In the genomic region with DNA sequence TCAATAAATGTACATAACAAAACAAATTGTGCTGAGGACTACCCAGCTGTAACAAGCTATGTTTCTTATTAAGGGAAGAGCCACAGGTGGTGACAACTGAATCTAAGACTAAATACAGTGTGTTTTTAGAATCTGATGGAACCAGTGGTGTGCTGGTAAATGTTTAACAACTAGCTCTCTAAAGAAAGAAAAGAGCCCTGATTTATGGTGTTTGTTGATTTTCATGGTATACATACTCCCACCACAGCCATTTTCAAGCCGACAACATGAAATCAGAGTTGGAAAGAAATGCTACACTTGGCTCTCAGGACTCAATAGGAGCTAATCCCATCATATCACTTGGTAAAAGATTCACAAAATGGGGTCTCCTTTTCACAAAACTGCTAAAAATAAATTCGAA, we compare ENCODE assay signal across 18 cellular contexts.
DNase-seq lines count a peak whose midpoint lies in the region; ATAC-seq, FAIRE-seq and TF ChIP-seq lines count a peak whose summit lies in the region.
"Had no signal": no experiment of that assay in that cellular context is flagged by ENCODE, and none has a peak within 500 bp of the region (broad histone marks: within the 10 kb centered on the region; RNA-seq: fewer than 3 reads in every experiment).

No MANE protein-coding gene starts in this region.

- no peak for TF ChIP-seq RAD21 in A549 (conservative IDR thresholded peaks at IDR 0.05 in 1 of 2, IDR thresholded peaks at IDR 0.05 in 1 of 2)

- DNase-seq in A549 (ENCODE audit: low read depth in 1 of 2, low spot score in 1 of 2) (no peak), NCI-H69 (lab: John Stamatoyannopoulos, UW) (peak; percentile 32), osteocyte (ENCODE audit: extremely low spot score, unreplicated experiment) (no peak), RPMI8226 (no peak), GM13976 (ENCODE audit: low spot score) (no peak)
- DNase-seq: 8988T; Calu3; CD8-positive, alpha-beta T cell; H7; IMR-90 had no signal

- H3K4me1 ChIP-seq in A549 = peaks cover 64% of the 10 kb centered on the region

- no peaks in the 10 kb centered on the region for H3K27me3 Mint-ChIP-seq in nephron (ENCODE audit: low read depth)
- no peaks in the 10 kb centered on the region for H3K27me3 Mint-ChIP-seq in osteocyte (ENCODE audit: unreplicated experiment)

- TF ChIP-seq CTCF in A549 (IDR thresholded peaks at IDR 0.05) (no peak), nephron (IDR thresholded peaks at IDR 0.05; ENCODE audit: unreplicated experiment in 3 of 3) (no peak), osteocyte (IDR thresholded peaks at IDR 0.05) (no peak), GM13976 (IDR thresholded peaks at IDR 0.05; ENCODE audit: borderline replicate concordance, control extremely low read depth, extremely low read depth, insufficient read depth, missing control alignments) (no peak)

- no peak overlapping the region for H3K4me3 ChIP-seq in A549
- H3K4me3 ChIP-seq: BLaER1 treated with 17β-estradiol and CSF1 and Interleukin-3, amounts not matched to agents 10 nM and 100 nM; GM23338; K562 had no signal

- no peak for FAIRE-seq in A549 (lab: Jason Lieb, UNC)
- FAIRE-seq: GM12892, K562 had no signal

- H3K9me3 Mint-ChIP-seq in nephron = peaks cover 8% of the 10 kb centered on the region
- peaks cover 8% of the 10 kb centered on the region for H3K9me3 Mint-ChIP-seq in osteocyte (ENCODE audit: unreplicated experiment)
- H3K9me3 Mint-ChIP-seq: CD8-positive, alpha-beta T cell; GM23338 had no signal

- H3K4me1 Mint-ChIP-seq in nephron (peaks cover 27% of the 10 kb centered on the region), osteocyte (ENCODE audit: unreplicated experiment) (peaks cover 39% of the 10 kb centered on the region)
- H3K4me1 Mint-ChIP-seq: B cell had no signal

- WGBS in A549 (ENCODE audit: missing lambda C conversion rate) = 17% methylated on average over 2 of the region's 2 CpGs

- in situ Hi-C loops in GM13976 (cut with MboI; ENCODE audit: low sequenced_read_pairs, unreplicated experiment) = no loop called here

- H3K36me3 Mint-ChIP-seq in nephron (ENCODE audit: low read depth) (no peaks in the 10 kb centered on the region), osteocyte (ENCODE audit: unreplicated experiment) (no peaks in the 10 kb centered on the region)
- H3K36me3 Mint-ChIP-seq: CD8-positive, alpha-beta T cell had no signal

- H3K4me2 ChIP-seq in A549 = peak overlapping the region; percentile 48
- H3K4me2 ChIP-seq: GM23338 had no signal

- no peaks in the 10 kb centered on the region for H3K9me3 ChIP-seq in A549

- H3K27ac ChIP-seq in A549 = peak overlapping the region in 1 of 2 experiments; percentile 49; a peak in 2 of 6 replicates
- H3K27ac ChIP-seq: BLaER1 treated with 17β-estradiol and CSF1 and Interleukin-3, amounts not matched to agents 10 nM and 100 nM; HL-60 had no signal

- no peak for TF ChIP-seq EP300 in A549 (IDR thresholded peaks at IDR 0.05)

- no peak for TF ChIP-seq POLR2A in A549 (IDR thresholded peaks at IDR 0.05; ENCODE audit: low read length)

- POLR2A ChIA-PET in A549 (lab: Yijun Ruan, JAX) = no interaction called here

- CTCF ChIA-PET in A549 (lab: Yijun Ruan, JAX) = interaction anchor here (0.6 kb wide), 1 partner anchor 9 kb away, joined by 3 read pairs; no protein-coding TSS in a partner anchor

- no peak overlapping the region for H3K4me3 Mint-ChIP-seq in nephron
- no peak overlapping the region for H3K4me3 Mint-ChIP-seq in osteocyte (ENCODE audit: unreplicated experiment)
- H3K4me3 Mint-ChIP-seq: B cell; CD8-positive, alpha-beta T cell; GM23338 had no signal

- H3K27ac Mint-ChIP-seq in nephron = peak overlapping the region; percentile 63 to 67 (median 64)
- peak overlapping the region; percentile 14 for H3K27ac Mint-ChIP-seq in osteocyte (ENCODE audit: unreplicated experiment)
- H3K27ac Mint-ChIP-seq: B cell; CD8-positive, alpha-beta T cell; GM23338 had no signal

- ATAC-seq in A549 (no peak), HG02642 (IDR thresholded peaks at IDR 0.05; ENCODE audit: poor library complexity, unreplicated experiment) (no peak)
- ATAC-seq: CD8-positive, alpha-beta T cell had no signal

TF ChIP-seq in A549, 52 proteins besides CTCF, POLR2A, EP300 and RAD21:
- no peak for TF ChIP-seq HOXB13 (CRISPR knock-in tag; IDR thresholded peaks at IDR 0.05; ENCODE audit: low read depth)
- TF ChIP-seq, protein P1, sequence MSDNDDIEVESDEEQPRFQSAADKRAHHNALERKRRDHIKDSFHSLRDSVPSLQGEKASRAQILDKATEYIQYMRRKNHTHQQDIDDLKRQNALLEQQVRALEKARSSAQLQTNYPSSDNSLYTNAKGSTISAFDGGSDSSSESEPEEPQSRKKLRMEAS (IDR thresholded peaks at IDR 0.05) = no peak
- no peak for TF ChIP-seq NR3C1 (IDR thresholded peaks at IDR 0.05)
- no peak for TF ChIP-seq JUN (IDR thresholded peaks at IDR 0.05)
- no peak for TF ChIP-seq RARB (CRISPR knock-in tag; IDR thresholded peaks at IDR 0.05)
- TF ChIP-seq FOSB (CRISPR knock-in tag; IDR thresholded peaks at IDR 0.05) = no peak
- no peak for TF ChIP-seq HOXB5 (CRISPR knock-in tag; IDR thresholded peaks at IDR 0.05)
- TF ChIP-seq SMC3 (IDR thresholded peaks at IDR 0.05) = no peak
- no peak for TF ChIP-seq ESRRA (IDR thresholded peaks at IDR 0.05; ENCODE audit: borderline replicate concordance, low read length)
- TF ChIP-seq CBX2 (IDR thresholded peaks at IDR 0.05; ENCODE audit: borderline replicate concordance, low read depth) = no peak
- no peak for TF ChIP-seq GATA3 (IDR thresholded peaks at IDR 0.05; ENCODE audit: borderline replicate concordance)
- no peak for TF ChIP-seq EHMT2 (IDR thresholded peaks at IDR 0.05; ENCODE audit: low read depth)
- no peak for TF ChIP-seq CEBPB (IDR thresholded peaks at IDR 0.05)
- no peak for TF ChIP-seq KDM1A (IDR thresholded peaks at IDR 0.05; ENCODE audit: low read depth)
- TF ChIP-seq RCOR1 (IDR thresholded peaks at IDR 0.05; ENCODE audit: low read depth, low read length) = no peak
